ENCODE assay signal across 21 cellular contexts in genomic region chr3:190224466-190225185, GRCh38.
"Had no signal": no experiment of that assay in that cellular context is flagged by ENCODE, and none has a peak within 500 bp of the region (broad histone marks: within the 10 kb centered on the region; RNA-seq: fewer than 3 reads in every experiment).

No MANE protein-coding gene starts in this region.

- H3K9me3 ChIP-seq: esophagus squamous epithelium, psoas muscle, right lobe of liver, testis, tibial nerve, upper lobe of right lung, vagina had no signal

- H3K27me3 ChIP-seq: esophagus squamous epithelium, foreskin keratinocyte, right lobe of liver, testis, tibial nerve, upper lobe of right lung, vagina had no signal

- ATAC-seq: foreskin keratinocyte; left cardiac atrium; left ventricle myocardium superior; naive thymus-derived CD4-positive, alpha-beta T cell; psoas muscle; stimulated activated naive B cell treated with anti-CD40 and anti-IgM and Interleukin-4, amounts not matched to agents 10 μg/mL and 1 μg/mL and 100 μg/mL, for 72 hours; stimulated activated naive CD8-positive, alpha-beta T cell treated with anti-CD3 and anti-CD28 coated beads, Interleukin-15, amount 100 ng/mL, for 72 hours had no signal

- H3K27ac Mint-ChIP-seq: immature natural killer cell; naive thymus-derived CD4-positive, alpha-beta T cell; nephron progenitor cell; stimulated activated naive B cell treated with anti-CD40 and anti-IgM and Interleukin-4, amounts not matched to agents 10 μg/mL and 1 μg/mL and 100 μg/mL, for 72 hours had no signal

- H3K9ac ChIP-seq: parathyroid adenoma had no signal

- H3K27me3 Mint-ChIP-seq: stimulated activated naive B cell treated with anti-CD40 and anti-IgM and Interleukin-4, amounts not matched to agents 10 μg/mL and 1 μg/mL and 100 μg/mL, for 72 hours had no signal

- H3K4me1 ChIP-seq: esophagus squamous epithelium, parathyroid adenoma, psoas muscle, right lobe of liver, testis, upper lobe of right lung, vagina had no signal

- H3K4me3 ChIP-seq: esophagus squamous epithelium, lung, psoas muscle, right lobe of liver, skin epidermis, testis, tibial nerve, upper lobe of right lung, vagina had no signal

- DNase-seq: esophagus squamous epithelium; immature natural killer cell; kidney; left cardiac atrium; left ventricle myocardium superior; nephron progenitor cell; psoas muscle; right lobe of liver; stimulated activated CD4-positive, alpha-beta T cell treated with anti-CD3 and anti-CD28 coated beads, Interleukin-2, amount 100 ng/mL, for 24 hours; stimulated activated CD4-positive, alpha-beta T cell treated with anti-CD3 and anti-CD28 coated beads, Interleukin-4, amount 100 ng/mL, for 4 hours; stimulated activated naive B cell treated with anti-CD40 and anti-IgM and Interleukin-4, amounts not matched to agents 10 μg/mL and 1 μg/mL and 100 μg/mL, for 72 hours; stimulated activated naive CD8-positive, alpha-beta T cell treated with anti-CD3 and anti-CD28 coated beads, Interleukin-15, amount 100 ng/mL, for 72 hours; testis; upper lobe of right lung had no signal

- H3K36me3 ChIP-seq: esophagus squamous epithelium, right lobe of liver, tibial nerve, upper lobe of right lung, vagina had no signal

- H3K79me2 ChIP-seq: parathyroid adenoma had no signal

- H3K4me1 Mint-ChIP-seq: immature natural killer cell; naive thymus-derived CD4-positive, alpha-beta T cell; nephron progenitor cell; stimulated activated naive B cell treated with anti-CD40 and anti-IgM and Interleukin-4, amounts not matched to agents 10 μg/mL and 1 μg/mL and 100 μg/mL, for 72 hours; stimulated activated naive CD8-positive, alpha-beta T cell treated with anti-CD3 and anti-CD28 coated beads, Interleukin-15, amount 100 ng/mL, for 72 hours had no signal

- H3K4me3 Mint-ChIP-seq: immature natural killer cell; naive thymus-derived CD4-positive, alpha-beta T cell; nephron progenitor cell; stimulated activated naive B cell treated with anti-CD40 and anti-IgM and Interleukin-4, amounts not matched to agents 10 μg/mL and 1 μg/mL and 100 μg/mL, for 72 hours; stimulated activated naive CD8-positive, alpha-beta T cell treated with anti-CD3 and anti-CD28 coated beads, Interleukin-15, amount 100 ng/mL, for 72 hours had no signal

- H2AFZ ChIP-seq: parathyroid adenoma had no signal

- H3K27ac ChIP-seq: esophagus squamous epithelium, parathyroid adenoma, psoas muscle, right lobe of liver, skin epidermis, testis, upper lobe of right lung, vagina had no signal

- H3K36me3 Mint-ChIP-seq: immature natural killer cell; naive thymus-derived CD4-positive, alpha-beta T cell; stimulated activated naive B cell treated with anti-CD40 and anti-IgM and Interleukin-4, amounts not matched to agents 10 μg/mL and 1 μg/mL and 100 μg/mL, for 72 hours had no signal
